Comparison of ENCODE assay signal across 8 cellular contexts in genomic region chrX:129606918-129607317, GRCh38. TPM values are rescaled to one million over a fixed set of nuclear protein-coding genes. Genes with fewer than 3 reads are reported as not detected.
A peak's percentile ranks its signal among the peaks of the same experiment; 100 is the strongest.
DNase-seq lines count a peak whose midpoint lies in the region; ATAC-seq and TF ChIP-seq lines count a peak whose summit lies in the region.

No MANE protein-coding gene starts in this region.

- intact Hi-C loops in right cardiac atrium (cut with DNase I) = loop anchor here in 3 of 4 donors (5.0 to 10.0 kb wide), 8 partner anchors 118 to 1308 kb away; partner anchors contain the start of gene ZDHHC9 (in 1 of the 3)

- no peaks in the 10 kb centered on the region for H3F3A ChIP-seq in Loucy (ENCODE audit: low read depth)

- peak overlapping the region; percentile 17 for H3K4me2 ChIP-seq in Loucy (ENCODE audit: low read depth, low read length, poor library complexity, severe bottlenecking)

- H3K27ac ChIP-seq in right cardiac atrium (ENCODE audit: low read length) = peak overlapping the region; percentile 17

- no peaks in the 10 kb centered on the region for H3K79me2 ChIP-seq in Loucy (ENCODE audit: insufficient read depth, low read length)

- WGBS in right cardiac atrium = 2% methylated on average over 5 of the region's 5 CpGs

- DNase-seq in T-helper 1 cell = peak; percentile 9 to 54 (median 35)
- DNase-seq in amygdala (lab: John Stamatoyannopoulos, UW) = peak in 38 of 56 donors; percentile 0 to 70 (median 11)
- peak in 2 of 3 donors; percentile 36 to 66 for DNase-seq in right cardiac atrium
- DNase-seq in smooth muscle cell of the brain vasculature (ENCODE audit: low read depth, low spot score) = peak; percentile 18

- no peak overlapping the region for H2AFZ ChIP-seq in Loucy (ENCODE audit: low read length)

- no peaks in the 10 kb centered on the region for H3K9me3 ChIP-seq in Loucy (ENCODE audit: insufficient read depth, low read depth, low read length)
- H3K9me3 ChIP-seq in right cardiac atrium (ENCODE audit: control insufficient read depth, low read length) = no peaks in the 10 kb centered on the region

- H3K4me3 ChIP-seq in Loucy (ENCODE audit: low read length, poor library complexity, severe bottlenecking) (no peak overlapping the region), right cardiac atrium (ENCODE audit: low read length) (no peak overlapping the region)

- H3K9me2 ChIP-seq in Loucy (replicated peaks; ENCODE audit: low read depth, low read length) = no peaks in the 10 kb centered on the region

- peak; percentile 52 for TF ChIP-seq CTCF in GM12874 (IDR thresholded peaks at IDR 0.05; ENCODE audit: insufficient read depth, low read depth, low read length)
- TF ChIP-seq CTCF in Loucy (conservative IDR thresholded peaks at IDR 0.05; ENCODE audit: low read length) = peak; percentile 66

- H3K27me3 ChIP-seq in Loucy (ENCODE audit: insufficient read depth, low read length, poor library complexity, severe bottlenecking) (no peaks in the 10 kb centered on the region), right cardiac atrium (ENCODE audit: control insufficient read depth, insufficient read depth) (no peaks in the 10 kb centered on the region)

- ATAC-seq in right cardiac atrium = peak; percentile 50 to 69
- ATAC-seq in GM21528 (IDR thresholded peaks at IDR 0.05; ENCODE audit: low FRiP score, unreplicated experiment) = no peak
- ATAC-seq in GM19452 (IDR thresholded peaks at IDR 0.05; ENCODE audit: unreplicated experiment) = no peak

- no peak overlapping the region for H3K9ac ChIP-seq in Loucy (ENCODE audit: low read depth, low read length, poor library complexity, severe bottlenecking)

- no peaks in the 10 kb centered on the region for H4K20me1 ChIP-seq in Loucy (ENCODE audit: insufficient read depth, low read length, poor library complexity, severe bottlenecking)

- no peaks in the 10 kb centered on the region for H3K4me1 ChIP-seq in Loucy (ENCODE audit: insufficient read depth, low read length, poor library complexity, severe bottlenecking)
- peaks cover 3% of the 10 kb centered on the region for H3K4me1 ChIP-seq in right cardiac atrium (ENCODE audit: control insufficient read depth, insufficient read depth, low read length)

- no peaks in the 10 kb centered on the region for H3K36me3 ChIP-seq in Loucy (ENCODE audit: insufficient read depth, low read length)

RNA-seq across cellular contexts. Expression of gene APLN, which starts 47.8 kb away (rescaled TPM):
- total RNA-seq in right cardiac atrium = 10 to 100 TPM in 1 of 4 donors, 1 to 10 TPM in 3; 4.0 to 10.5 (median 6.4) TPM
- polyA plus RNA-seq in right cardiac atrium = 7.0 TPM

Comparison
In these comparisons a context has a peak if more than half of its experiments do, and no peak if none do; other contexts are left out.
1. ATAC-seq: peak in right cardiac atrium (2 of 2); none in GM21528 (single experiment) and GM19452 (single experiment).
2. Peak in every context shown above with its lines, with median percentiles within 50 percentile points of each other: DNase-seq.